Comparison of ENCODE assay signal across 8 cellular contexts in the genomic region with DNA sequence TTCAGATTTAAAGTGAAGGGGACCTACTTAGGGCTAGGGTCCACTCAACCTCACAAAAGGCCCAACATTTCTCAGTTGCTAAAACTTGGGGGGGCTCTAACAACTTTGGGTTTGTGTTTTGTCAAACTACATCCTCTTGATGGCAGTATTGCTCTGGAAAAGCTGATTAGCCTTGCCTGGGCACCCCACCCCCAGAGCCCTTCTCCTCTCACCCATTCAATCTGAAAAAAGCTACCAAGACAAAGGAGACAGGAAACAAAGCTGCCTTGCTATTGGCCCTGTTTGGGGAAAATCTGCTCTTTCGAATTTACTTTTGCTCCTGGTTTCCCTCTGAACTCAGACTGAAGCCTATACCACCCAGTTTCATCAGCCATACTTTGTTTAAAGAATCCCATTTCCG.
DNase-seq lines count a peak whose midpoint lies in the region; ATAC-seq, FAIRE-seq and TF ChIP-seq lines count a peak whose summit lies in the region.

No MANE protein-coding gene starts in this region.

- H3K4me3 Mint-ChIP-seq in activated naive CD8-positive, alpha-beta T cell treated with anti-CD3 and anti-CD28 coated beads, Interleukin-2, amount 10 ng/mL, durations not matched to agents 7 days and 5 days = peak overlapping the region; percentile 82
- peak overlapping the region; percentile 70 to 82 (median 80) for H3K4me3 Mint-ChIP-seq in nephron

- H3K4me1 Mint-ChIP-seq in activated naive CD8-positive, alpha-beta T cell treated with anti-CD3 and anti-CD28 coated beads, Interleukin-2, amount 10 ng/mL, durations not matched to agents 7 days and 5 days = peaks cover 26% of the 10 kb centered on the region
- H3K4me1 Mint-ChIP-seq in nephron = peaks cover 38% of the 10 kb centered on the region

- H3K36me3 Mint-ChIP-seq in activated naive CD8-positive, alpha-beta T cell treated with anti-CD3 and anti-CD28 coated beads, Interleukin-2, amount 10 ng/mL, durations not matched to agents 7 days and 5 days = no peaks in the 10 kb centered on the region
- H3K36me3 Mint-ChIP-seq in nephron (ENCODE audit: low read depth) = peaks cover 31% of the 10 kb centered on the region

- peak overlapping the region; percentile 77 for H3K27ac Mint-ChIP-seq in activated naive CD8-positive, alpha-beta T cell treated with anti-CD3 and anti-CD28 coated beads, Interleukin-2, amount 10 ng/mL, durations not matched to agents 7 days and 5 days
- peak overlapping the region; percentile 37 to 72 (median 67) for H3K27ac Mint-ChIP-seq in nephron

- no peaks in the 10 kb centered on the region for H3K9me3 Mint-ChIP-seq in activated naive CD8-positive, alpha-beta T cell treated with anti-CD3 and anti-CD28 coated beads, Interleukin-2, amount 10 ng/mL, durations not matched to agents 7 days and 5 days
- no peaks in the 10 kb centered on the region for H3K9me3 Mint-ChIP-seq in nephron

- DNase-seq in NCI-H2107 (lab: John Stamatoyannopoulos, UW) = peak; percentile 34
- no peak for DNase-seq in activated naive CD8-positive, alpha-beta T cell treated with anti-CD3 and anti-CD28 coated beads, Interleukin-2, amount 10 ng/mL, durations not matched to agents 7 days and 5 days
- no peak for DNase-seq in cerebellum (ENCODE audit: low spot score)
- no peak for DNase-seq in HTR-8/SVneo (ENCODE audit: insufficient read length, low spot score)

- H3K27ac ChIP-seq in C4-2B = no peak overlapping the region

- ATAC-seq in GM18520 (IDR thresholded peaks at IDR 0.05; ENCODE audit: unreplicated experiment) (peak; percentile 56), HG02981 (IDR thresholded peaks at IDR 0.05; ENCODE audit: unreplicated experiment) (peak; percentile 42)
- peak; percentile 43 for ATAC-seq in activated naive CD8-positive, alpha-beta T cell treated with anti-CD3 and anti-CD28 coated beads, Interleukin-2, amount 10 ng/mL, durations not matched to agents 7 days and 5 days (ENCODE audit: low read depth)

- FAIRE-seq in HTR-8/SVneo (lab: Jason Lieb, UNC) = no peak

- peak; percentile 22 for TF ChIP-seq CTCF in C4-2B (conservative IDR thresholded peaks at IDR 0.05)
- TF ChIP-seq CTCF in nephron (IDR thresholded peaks at IDR 0.05; ENCODE audit: unreplicated experiment in 3 of 3) = peak in 2 of 3 experiments; percentile 12 to 33

- no peaks in the 10 kb centered on the region for H3K27me3 Mint-ChIP-seq in activated naive CD8-positive, alpha-beta T cell treated with anti-CD3 and anti-CD28 coated beads, Interleukin-2, amount 10 ng/mL, durations not matched to agents 7 days and 5 days
- H3K27me3 Mint-ChIP-seq in nephron (ENCODE audit: low read depth) = no peaks in the 10 kb centered on the region

- POLR2A ChIA-PET in activated naive CD8-positive, alpha-beta T cell treated with anti-CD3 and anti-CD28 coated beads, Interleukin-2, amount 10 ng/mL, durations not matched to agents 7 days and 5 days (lab: Charles Lee) = no interaction called here
